Comparison of ENCODE assay signal across 12 cellular contexts in genomic region chr4:57442241-57442640, GRCh38.
"Had no signal": no experiment of that assay in that cellular context is flagged by ENCODE, and none has a peak within 500 bp of the region (broad histone marks: within the 10 kb centered on the region; RNA-seq: fewer than 3 reads in every experiment).

No MANE protein-coding gene starts in this region.

- H3K27ac ChIP-seq: HL-60, SJSA1, SK-N-MC had no signal

- FAIRE-seq: HTR-8/SVneo, RCC 7860 had no signal

- DNase-seq: MG63, NCI-H1417 treated with DMSO at 0.1 percent for 48 hours, NCI-H2171, NCI-H226, NCI-H524 treated with DMSO at 0.1 percent for 48 hours, SIG-M5 had no signal

- H3K9me3 ChIP-seq: MG63, SJSA1 had no signal

- H3K4me3 ChIP-seq: K562, MG63, SJSA1, SK-N-MC had no signal

- H3K4me1 ChIP-seq: SJSA1 had no signal

- H3K27me3 ChIP-seq: MG63 had no signal

- H3K36me3 ChIP-seq: MG63, SJSA1 had no signal
